8 cellular contexts compared by ENCODE assay signal in the genomic region with DNA sequence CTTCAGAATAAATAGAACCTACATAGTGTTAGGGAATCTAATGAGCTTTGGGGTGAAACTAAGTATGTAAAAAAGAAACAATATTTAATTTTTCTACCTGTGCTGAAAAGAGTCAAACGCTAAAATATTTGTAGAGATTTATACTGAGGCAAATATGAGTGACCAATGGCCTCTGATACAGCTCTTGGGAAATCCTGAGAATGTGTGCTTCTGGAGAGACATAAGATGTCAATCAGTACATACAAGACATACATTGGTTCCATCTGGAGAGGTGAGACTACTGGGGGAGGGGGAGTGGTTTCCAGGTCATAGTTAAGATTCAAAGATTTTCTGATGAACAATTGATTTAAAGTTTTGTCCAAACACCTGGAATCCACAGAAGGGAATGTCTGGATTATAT. TPM values are rescaled to one million over a fixed set of nuclear protein-coding genes. Genes with fewer than 3 reads are reported as not detected.
DNase-seq lines count a peak whose midpoint lies in the region; ATAC-seq and TF ChIP-seq lines count a peak whose summit lies in the region.

No MANE protein-coding gene starts in this region.

- peak overlapping the region; percentile 82 for H3K4me3 Mint-ChIP-seq in stimulated activated naive CD8-positive, alpha-beta T cell treated with anti-CD3 and anti-CD28 coated beads, Interleukin-15, Interleukin-2, amounts not matched to agents 100 ng/mL and 50 ng/mL, for 24 hours

- no peaks in the 10 kb centered on the region for H4K20me1 ChIP-seq in mammary epithelial cell (ENCODE audit: insufficient read depth, low read length)

- no TSS peak for BruUV-seq in mammary epithelial cell (replicated peaks; lab: Mats Ljungman, UMichigan)

- peak overlapping the region; percentile 96 for H3K4me2 ChIP-seq in mammary epithelial cell (ENCODE audit: insufficient read depth, low read depth, low read length)

- H3K27me3 Mint-ChIP-seq in stimulated activated naive CD8-positive, alpha-beta T cell treated with anti-CD3 and anti-CD28 coated beads, Interleukin-15, Interleukin-2, amounts not matched to agents 100 ng/mL and 50 ng/mL, for 24 hours, result peaks cover 21% of the 10 kb centered on the region

- H3K27me3 ChIP-seq in mammary epithelial cell (ENCODE audit: insufficient read depth, low read length) (peaks cover 3% of the 10 kb centered on the region), mucosa of stomach (ENCODE audit: control insufficient read depth, insufficient read depth, low read length) (no peaks in the 10 kb centered on the region)

- dilution Hi-C loops in mammary epithelial cell (cut with HindIII; ENCODE audit: low sequenced_read_pairs), result no loop called here

- no peak overlapping the region for H3K27ac Mint-ChIP-seq in stimulated activated naive CD8-positive, alpha-beta T cell treated with anti-CD3 and anti-CD28 coated beads, Interleukin-15, Interleukin-2, amounts not matched to agents 100 ng/mL and 50 ng/mL, for 24 hours

- DNase-seq in stimulated activated naive CD8-positive, alpha-beta T cell treated with anti-CD3 and anti-CD28 coated beads, Interleukin-15, Interleukin-2, amounts not matched to agents 100 U/mL and 50 U/mL, for 24 hours, result no peak
- DNase-seq in mammary epithelial cell (no peak), ureter (ENCODE audit: low spot score) (no peak), SKM-1 treated with dmso at 0.1 percent for 144 hours (lab: John Stamatoyannopoulos, UW; ENCODE audit: unreplicated experiment) (no peak), T1000 (lab: John Stamatoyannopoulos, UW) (no peak)

- no peaks in the 10 kb centered on the region for H3K79me2 ChIP-seq in mammary epithelial cell (ENCODE audit: insufficient read depth, low read length)

- WGBS in mammary epithelial cell (ENCODE audit: low coverage, missing lambda C conversion rate), result 65% methylated on average over 1 of the region's 1 CpG

- ATAC-seq in stimulated activated naive CD8-positive, alpha-beta T cell treated with anti-CD3 and anti-CD28 coated beads, Interleukin-15, Interleukin-2, amounts not matched to agents 100 U/mL and 50 U/mL, for 24 hours, result no peak
- no peak for ATAC-seq in GM18909 (IDR thresholded peaks at IDR 0.05; ENCODE audit: poor library complexity, unreplicated experiment)

- H3K4me1 ChIP-seq in mammary epithelial cell (ENCODE audit: insufficient read depth, low read length), result peaks cover 5% of the 10 kb centered on the region
- H3K4me1 ChIP-seq in mucosa of stomach (ENCODE audit: control insufficient read depth, insufficient read depth, low read length), result peaks cover 19% of the 10 kb centered on the region

- no peak overlapping the region for H3K9ac ChIP-seq in mammary epithelial cell (ENCODE audit: insufficient read depth, low read length)
- H3K9ac ChIP-seq in mucosa of stomach (ENCODE audit: low read length), result peak overlapping the region; percentile 61

- H3K36me3 ChIP-seq in mammary epithelial cell (ENCODE audit: insufficient read depth, low read length), result no peaks in the 10 kb centered on the region
- H3K36me3 ChIP-seq in mucosa of stomach (ENCODE audit: control insufficient read depth, insufficient read depth, low read length), result no peaks in the 10 kb centered on the region

- no peaks in the 10 kb centered on the region for H3K36me3 Mint-ChIP-seq in stimulated activated naive CD8-positive, alpha-beta T cell treated with anti-CD3 and anti-CD28 coated beads, Interleukin-15, Interleukin-2, amounts not matched to agents 100 ng/mL and 50 ng/mL, for 24 hours (ENCODE audit: low read depth)

- intact Hi-C loops in mammary epithelial cell (cut with micrococcal nuclease), result no loop called here

- CTCF ChIA-PET in mammary epithelial cell (lab: Charles Lee; ENCODE audit: low non-redundant PET), result interaction anchor here (0.7 kb wide), 2 partner anchors 28 to 253 kb away, joined by 3 to 4 read pairs; no protein-coding TSS in a partner anchor

- H2AFZ ChIP-seq in mammary epithelial cell (ENCODE audit: low read depth, low read length), result peak overlapping the region; percentile 92

- no peak overlapping the region for H3K27ac ChIP-seq in mammary epithelial cell (ENCODE audit: insufficient read depth, low read depth, low read length)

- H3K9me3 ChIP-seq in mammary epithelial cell (replicated peaks; ENCODE audit: insufficient read depth, low read length) (no peaks in the 10 kb centered on the region), mucosa of stomach (ENCODE audit: control insufficient read depth, low read length) (no peaks in the 10 kb centered on the region)

- peaks cover 18% of the 10 kb centered on the region for H3K4me1 Mint-ChIP-seq in stimulated activated naive CD8-positive, alpha-beta T cell treated with anti-CD3 and anti-CD28 coated beads, Interleukin-15, Interleukin-2, amounts not matched to agents 100 ng/mL and 50 ng/mL, for 24 hours (ENCODE audit: low read depth)

- H3K4me3 ChIP-seq in mammary epithelial cell (replicated peaks in 1 of 3; ENCODE audit: insufficient read depth in 1 of 3, low read depth in 2 of 3, low read length in 3 of 3) (peak overlapping the region in 2 of 3 experiments; percentile 48 to 56), mucosa of stomach (ENCODE audit: low read length) (no peak overlapping the region)

- H3K9me3 Mint-ChIP-seq in stimulated activated naive CD8-positive, alpha-beta T cell treated with anti-CD3 and anti-CD28 coated beads, Interleukin-15, Interleukin-2, amounts not matched to agents 100 ng/mL and 50 ng/mL, for 24 hours, result no peaks in the 10 kb centered on the region

- in situ Hi-C loops in mammary epithelial cell (cut with MboI; ENCODE audit: low sequenced_read_pairs in 2 of 2), result no loop called here

- no peak for TF ChIP-seq CTCF in mammary epithelial cell (conservative IDR thresholded peaks at IDR 0.05 in 1 of 2, IDR thresholded peaks at IDR 0.05 in 1 of 2; ENCODE audit: extremely low read depth in 1 of 2, insufficient read depth in 1 of 2, low read depth in 1 of 2, low read length in 2 of 2)

RNA-seq across cellular contexts. Expression of gene ASRGL1, which starts 1.0 kb away (rescaled TPM):
- total RNA-seq in mammary epithelial cell (under 1 TPM in 1 of 2 donors, not detected in 1; 0.50 TPM), ureter (6.2 TPM)
- polyA plus RNA-seq in mammary epithelial cell, result 0.32 TPM
- not detected for polyA minus RNA-seq in mammary epithelial cell

RNA-seq across cellular contexts. Expression of gene SCGB1D4, which starts 39.3 kb away (rescaled TPM):
- total RNA-seq in mammary epithelial cell (not detected), ureter (not detected)
- polyA plus RNA-seq in mammary epithelial cell, result not detected
- not detected for polyA minus RNA-seq in mammary epithelial cell
